In genomic region chr16:35249051-35249450, GRCh38 we compare ENCODE assay signal across 18 cellular contexts.
DNase-seq lines count a peak whose midpoint lies in the region; FAIRE-seq and TF ChIP-seq lines count a peak whose summit lies in the region.
"Had no signal": no experiment of that assay in that cellular context is flagged by ENCODE, and none has a peak within 500 bp of the region (broad histone marks: within the 10 kb centered on the region; RNA-seq: fewer than 3 reads in every experiment).

No MANE protein-coding gene starts in this region.

- WGBS in small intestine, 3 donors, result 4 to 15% (median 10%) methylated on average over 1 of the region's 1 CpG

- H3K4me1 ChIP-seq in small intestine (ENCODE audit: control insufficient read depth in 2 of 2, insufficient read depth in 1 of 2, low read depth in 1 of 2, low read length in 1 of 2) (no peaks in the 10 kb centered on the region), uterus (no peaks in the 10 kb centered on the region)
- H3K4me1 ChIP-seq: BLaER1 treated with 17β-estradiol and CSF1 and Interleukin-3, amounts not matched to agents 10 nM and 100 nM; HAP-1 had no signal

- no peak for DNase-seq in RCC 7860 (ENCODE audit: low spot score)
- no peak for DNase-seq in small intestine
- DNase-seq in brain microvascular endothelial cell, result no peak
- DNase-seq in uterus, result no peak
- no peak for DNase-seq in amniotic stem cell (lab: John Stamatoyannopoulos, UW)
- DNase-seq: 8988T; Calu3; CD8-positive, alpha-beta T cell; DMS79 treated with DMSO at 0.1 percent for 48 hours; GM23248; IMR-90 had no signal

- H3K4me3 ChIP-seq in small intestine (ENCODE audit: low read depth in 1 of 2, low read length in 2 of 2), result no peak overlapping the region
- no peak overlapping the region for H3K4me3 ChIP-seq in brain microvascular endothelial cell (ENCODE audit: low read depth, low read length)
- H3K4me3 ChIP-seq in uterus, result no peak overlapping the region
- H3K4me3 ChIP-seq: BLaER1 treated with 17β-estradiol and CSF1 and Interleukin-3, amounts not matched to agents 10 nM and 100 nM; GM12878; GM23248; HAP-1 had no signal

- no peaks in the 10 kb centered on the region for H3K27me3 ChIP-seq in small intestine (ENCODE audit: control insufficient read depth in 2 of 2, insufficient read depth in 2 of 2, low read length in 2 of 2)
- H3K27me3 ChIP-seq in brain microvascular endothelial cell (replicated peaks), result no peaks in the 10 kb centered on the region
- H3K27me3 ChIP-seq in uterus, result no peaks in the 10 kb centered on the region
- H3K27me3 ChIP-seq: BLaER1 treated with 17β-estradiol and CSF1 and Interleukin-3, amounts not matched to agents 10 nM and 100 nM had no signal

- H3K9me3 ChIP-seq in small intestine (ENCODE audit: control insufficient read depth, low read depth) (no peaks in the 10 kb centered on the region), uterus (no peaks in the 10 kb centered on the region)
- H3K9me3 ChIP-seq: BLaER1 treated with 17β-estradiol and CSF1 and Interleukin-3, amounts not matched to agents 10 nM and 100 nM; HAP-1 had no signal

- no peak overlapping the region for H3K27ac ChIP-seq in small intestine (ENCODE audit: low read depth in 1 of 2, low read length in 1 of 2)
- H3K27ac ChIP-seq in brain microvascular endothelial cell, result no peak overlapping the region
- H3K27ac ChIP-seq in uterus, result no peak overlapping the region
- H3K27ac ChIP-seq: BLaER1 treated with 17β-estradiol and CSF1 and Interleukin-3, amounts not matched to agents 10 nM and 100 nM; GM23248; HL-60 had no signal

- in situ Hi-C loops in brain microvascular endothelial cell (cut with HindIII; ENCODE audit: low pct_ligation_motif_present, low sequenced_read_pairs), result no loop called here

- TF ChIP-seq POLR2A in uterus (IDR thresholded peaks at IDR 0.05), result no peak

- no peaks in the 10 kb centered on the region for H3K36me3 ChIP-seq in small intestine (ENCODE audit: control insufficient read depth in 2 of 2, insufficient read depth in 2 of 2, low read length in 2 of 2)
- no peaks in the 10 kb centered on the region for H3K36me3 ChIP-seq in brain microvascular endothelial cell (replicated peaks)
- no peaks in the 10 kb centered on the region for H3K36me3 ChIP-seq in uterus
- H3K36me3 ChIP-seq: BLaER1 treated with 17β-estradiol and CSF1 and Interleukin-3, amounts not matched to agents 10 nM and 100 nM; HAP-1 had no signal

- intact Hi-C loops in uterus (cut with DNase I; ENCODE audit: low total_unique reads), result no loop called here

- TF ChIP-seq CTCF in brain microvascular endothelial cell (IDR thresholded peaks at IDR 0.05; ENCODE audit: low read depth, low read length, missing control alignments) (no peak), uterus (IDR thresholded peaks at IDR 0.05) (no peak)

- peak; percentile 85 for FAIRE-seq in A204.1 (lab: Jason Lieb, UNC)
- peak; percentile 65 for FAIRE-seq in RCC 7860 (lab: Jason Lieb, UNC)
- peak; percentile 86 for FAIRE-seq in endometrium (lab: Jason Lieb, UNC)
- peak; percentile 94 for FAIRE-seq in small intestine (lab: Jason Lieb, UNC)
- FAIRE-seq: GM12878, GM19239 had no signal
